ENCODE assay signal across 9 cellular contexts in genomic region chr18:77129150-77129551, GRCh38. TPM values are rescaled to one million over a fixed set of nuclear protein-coding genes. Genes with fewer than 3 reads are reported as not detected.
DNase-seq lines count a peak whose midpoint lies in the region; ATAC-seq and TF ChIP-seq lines count a peak whose summit lies in the region.
"Had no signal": no experiment of that assay in that cellular context is flagged by ENCODE, and none has a peak within 500 bp of the region (broad histone marks: within the 10 kb centered on the region; RNA-seq: fewer than 3 reads in every experiment).

No MANE protein-coding gene starts in this region.

- peaks cover 12 to 25% of the 10 kb centered on the region in 2 donors for H3K27me3 ChIP-seq in left lung

- H3K36me3 Mint-ChIP-seq in stimulated activated naive CD8-positive, alpha-beta T cell treated with anti-CD3 and anti-CD28 coated beads, Interleukin-15, Interleukin-2, amounts not matched to agents 100 ng/mL and 50 ng/mL, for 24 hours (ENCODE audit: low read depth), result peaks cover 43% of the 10 kb centered on the region
- peaks cover 36 to 41% of the 10 kb centered on the region in 2 donors for H3K36me3 Mint-ChIP-seq in activated naive CD4-positive, alpha-beta T cell treated with anti-CD3 and anti-CD28 coated beads, Interleukin-2, amount 50 U/mL, for 72 hours

- peaks cover 81% of the 10 kb centered on the region for H3K4me1 Mint-ChIP-seq in stimulated activated naive CD8-positive, alpha-beta T cell treated with anti-CD3 and anti-CD28 coated beads, Interleukin-15, Interleukin-2, amounts not matched to agents 100 ng/mL and 50 ng/mL, for 24 hours (ENCODE audit: low read depth)

- H3K4me3 ChIP-seq in left lung, result no peak overlapping the region

- TF ChIP-seq CTCF in left lung (IDR thresholded peaks at IDR 0.05) (no peak), GM20000 (IDR thresholded peaks at IDR 0.05; ENCODE audit: extremely low read depth, missing control alignments) (no peak)

- DNase-seq in stimulated activated naive CD8-positive, alpha-beta T cell treated with anti-CD3 and anti-CD28 coated beads, Interleukin-15, Interleukin-2, amounts not matched to agents 100 U/mL and 50 U/mL, for 24 hours, result no peak
- DNase-seq in activated naive CD4-positive, alpha-beta T cell treated with anti-CD3 and anti-CD28 coated beads, Interleukin-2, amount 50 U/mL, for 72 hours (ENCODE audit: low spot score in 2 of 2), result no peak
- peak in 1 of 2 donors; percentile 22 for DNase-seq in left lung
- no peak for DNase-seq in GM20000 (ENCODE audit: low spot score)
- DNase-seq: left colon had no signal

- H3K27ac Mint-ChIP-seq in stimulated activated naive CD8-positive, alpha-beta T cell treated with anti-CD3 and anti-CD28 coated beads, Interleukin-15, Interleukin-2, amounts not matched to agents 100 ng/mL and 50 ng/mL, for 24 hours, result peak overlapping the region; percentile 43
- peak overlapping the region; percentile 17 to 22 for H3K27ac Mint-ChIP-seq in activated naive CD4-positive, alpha-beta T cell treated with anti-CD3 and anti-CD28 coated beads, Interleukin-2, amount 50 U/mL, for 72 hours

- peaks cover 6 to 75% of the 10 kb centered on the region in 2 donors for H3K4me1 ChIP-seq in left lung

- no peaks in the 10 kb centered on the region for H3K36me3 ChIP-seq in left lung

- H3K27me3 Mint-ChIP-seq in stimulated activated naive CD8-positive, alpha-beta T cell treated with anti-CD3 and anti-CD28 coated beads, Interleukin-15, Interleukin-2, amounts not matched to agents 100 ng/mL and 50 ng/mL, for 24 hours, result no peaks in the 10 kb centered on the region

- peak overlapping the region; percentile 97 for H3K4me3 Mint-ChIP-seq in stimulated activated naive CD8-positive, alpha-beta T cell treated with anti-CD3 and anti-CD28 coated beads, Interleukin-15, Interleukin-2, amounts not matched to agents 100 ng/mL and 50 ng/mL, for 24 hours

- no peak for ATAC-seq in stimulated activated naive CD8-positive, alpha-beta T cell treated with anti-CD3 and anti-CD28 coated beads, Interleukin-15, Interleukin-2, amounts not matched to agents 100 U/mL and 50 U/mL, for 24 hours
- no peak for ATAC-seq in activated naive CD4-positive, alpha-beta T cell treated with anti-CD3 and anti-CD28 coated beads, Interleukin-2, amount 50 U/mL, for 72 hours
- ATAC-seq in left lung, result no peak
- ATAC-seq in HG03039 (IDR thresholded peaks at IDR 0.05; ENCODE audit: unreplicated experiment), result no peak
- ATAC-seq in GM21825 (IDR thresholded peaks at IDR 0.05; ENCODE audit: unreplicated experiment), result no peak
- no peak for ATAC-seq in HG02840 (IDR thresholded peaks at IDR 0.05; ENCODE audit: low FRiP score, unreplicated experiment)
- ATAC-seq: left colon had no signal

- intact Hi-C loops in left lung (cut with DNase I), result no loop called here

- no peaks in the 10 kb centered on the region for H3K9me3 ChIP-seq in left lung

- no peaks in the 10 kb centered on the region for H3K9me3 Mint-ChIP-seq in stimulated activated naive CD8-positive, alpha-beta T cell treated with anti-CD3 and anti-CD28 coated beads, Interleukin-15, Interleukin-2, amounts not matched to agents 100 ng/mL and 50 ng/mL, for 24 hours
- no peaks in the 10 kb centered on the region for H3K9me3 Mint-ChIP-seq in activated naive CD4-positive, alpha-beta T cell treated with anti-CD3 and anti-CD28 coated beads, Interleukin-2, amount 50 U/mL, for 72 hours

- H3K27ac ChIP-seq in left lung, result peak overlapping the region; percentile 67 to 95

RNA-seq across cellular contexts. Expression of gene MBP, which starts 3.4 kb away (rescaled TPM):
- 10 to 100 TPM; 52.2 to 60.0 TPM for total RNA-seq in activated naive CD4-positive, alpha-beta T cell treated with anti-CD3 and anti-CD28 coated beads, Interleukin-2, amount 50 U/mL, for 72 hours
- total RNA-seq in left lung, result 10 to 100 TPM; 40.5 to 56.7 TPM
